Comparison of ENCODE assay signal across 1 cellular context in the genomic region with DNA sequence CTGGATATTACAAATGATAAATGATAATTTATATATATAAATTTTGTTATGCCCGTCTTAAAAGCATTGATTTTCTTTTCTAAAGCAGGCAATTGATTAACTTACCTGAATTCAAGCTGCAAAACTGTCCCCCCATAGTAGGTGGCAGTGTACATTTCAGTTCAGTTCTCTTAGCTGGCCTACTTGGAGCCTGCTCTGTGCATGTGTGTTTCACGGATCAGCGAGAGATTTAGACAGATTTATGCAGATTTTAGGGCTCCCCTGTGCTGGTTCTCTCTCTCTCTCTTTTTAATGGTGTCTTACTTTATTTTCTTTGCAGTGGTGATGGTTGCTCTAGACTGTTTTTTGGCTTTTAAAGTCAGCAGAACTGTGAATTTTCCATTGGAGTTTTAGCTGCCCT.
TF ChIP-seq lines count a peak whose summit lies in the region.

No MANE protein-coding gene starts in this region.

TF ChIP-seq in GM12891, 5 proteins besides CTCF, POLR2A, EP300 and RAD21:
- TF ChIP-seq SPI1 (IDR thresholded peaks at IDR 0.05; ENCODE audit: low read depth, low read length) (no peak), PAX5 (IDR thresholded peaks at IDR 0.05; ENCODE audit: insufficient read depth, low read length, severe bottlenecking) (no peak), TAF1 (IDR thresholded peaks at IDR 0.05; ENCODE audit: low read depth, low read length) (no peak), POLR2AphosphoS5 (IDR thresholded peaks at IDR 0.05; ENCODE audit: low read depth, low read length) (no peak), POU2F2 (IDR thresholded peaks at IDR 0.05; ENCODE audit: low read depth, low read length) (no peak)
